24 cellular contexts compared by ENCODE assay signal in genomic region chr18:54532962-54533361, GRCh38. TPM values are rescaled to one million over a fixed set of nuclear protein-coding genes. Genes with fewer than 3 reads are reported as not detected.
"Had no signal": no experiment of that assay in that cellular context is flagged by ENCODE, and none has a peak within 500 bp of the region (broad histone marks: within the 10 kb centered on the region; RNA-seq: fewer than 3 reads in every experiment).

No MANE protein-coding gene starts in this region.

- H3K9ac ChIP-seq: parathyroid adenoma had no signal

- H3K79me2 ChIP-seq: parathyroid adenoma had no signal

- H3K27ac ChIP-seq: dorsolateral prefrontal cortex, foreskin keratinocyte, parathyroid adenoma, sigmoid colon, thoracic aorta, upper lobe of left lung had no signal

- H3K4me3 ChIP-seq: dorsolateral prefrontal cortex, sigmoid colon, thoracic aorta, upper lobe of left lung had no signal

- H2AFZ ChIP-seq: parathyroid adenoma had no signal

- H3K27me3 ChIP-seq: dorsolateral prefrontal cortex, foreskin keratinocyte, sigmoid colon, upper lobe of left lung had no signal

- H3K36me3 ChIP-seq: sigmoid colon, thoracic aorta, upper lobe of left lung had no signal

- ATAC-seq: activated CD4-positive, CD25-positive, alpha-beta regulatory T cell treated with anti-CD3 and anti-CD28 coated beads, Interleukin-2, amount 50 U/mL, for 24 hours; activated naive CD8-positive, alpha-beta T cell treated with anti-CD3 and anti-CD28 coated beads, Interleukin-2, amount 50 U/mL, for 24 hours; foreskin keratinocyte; left lobe of liver; stimulated activated naive B cell treated with anti-CD40 and anti-IgM and Interleukin-4, amounts not matched to agents 10 μg/mL and 1 μg/mL and 100 μg/mL, for 72 hours had no signal

- DNase-seq: activated CD8-positive, alpha-beta memory T cell treated with anti-CD3 and anti-CD28 coated beads for 24 hours; activated CD8-positive, alpha-beta memory T cell treated with anti-CD3 and anti-CD28 coated beads, Interleukin-2, amount 50 U/mL, for 48 hours; activated effector memory CD4-positive, alpha-beta T cell treated with Interleukin-2 at 50 U/mL for 16 hours; activated naive CD4-positive, alpha-beta T cell treated with anti-CD3 and anti-CD28 coated beads, Interleukin-2, amount 10 ng/mL, durations not matched to agents 7 days and 5 days; activated naive CD8-positive, alpha-beta T cell treated with anti-CD3 and anti-CD28 coated beads, Interleukin-2, amount 50 U/mL, for 24 hours; activated T-cell treated with anti-CD3 and anti-CD28 coated beads, Interleukin-2, amount 50 U/mL, for 48 hours; anterior cingulate cortex; central memory CD4-positive, alpha-beta T cell; dorsolateral prefrontal cortex; foreskin keratinocyte; glutamatergic neuron; hypothalamus; sigmoid colon; stimulated activated naive B cell treated with anti-CD40 and anti-IgM and Interleukin-4, amounts not matched to agents 10 μg/mL and 1 μg/mL and 100 μg/mL, for 72 hours; upper lobe of left lung had no signal

- FAIRE-seq: colon had no signal

- H3K9me3 ChIP-seq: sigmoid colon, thoracic aorta had no signal

- H3K4me1 ChIP-seq: foreskin keratinocyte, parathyroid adenoma, sigmoid colon, upper lobe of left lung had no signal

RNA-seq across cellular contexts. Expression of gene DYNAP, which starts 58.1 kb away (rescaled TPM):
- total RNA-seq: dorsolateral prefrontal cortex, epithelial cell of proximal tubule, fibroblast of lung, foreskin keratinocyte, left lobe of liver, lung microvascular endothelial cell, mesothelial cell of epicardium, sigmoid colon, thoracic aorta, upper lobe of left lung had no signal
- polyA plus RNA-seq: fibroblast of lung, foreskin keratinocyte, sigmoid colon had no signal
